ENCODE assay signal across 19 cellular contexts in genomic region chr7:100152937-100153666, GRCh38. TPM values are rescaled to one million over a fixed set of nuclear protein-coding genes. Genes with fewer than 3 reads are reported as not detected.
DNase-seq lines count a peak whose midpoint lies in the region; ATAC-seq and TF ChIP-seq lines count a peak whose summit lies in the region.
"Had no signal": no experiment of that assay in that cellular context is flagged by ENCODE, and none has a peak within 500 bp of the region (broad histone marks: within the 10 kb centered on the region; RNA-seq: fewer than 3 reads in every experiment).

No MANE protein-coding gene starts in this region.

- H3K79me2 ChIP-seq in GM23338 (replicated peaks; ENCODE audit: insufficient read depth), result peaks cover 29% of the 10 kb centered on the region

- peaks cover 26% of the 10 kb centered on the region for H3K36me3 ChIP-seq in BE2C
- H3K36me3 ChIP-seq in GM23338 (ENCODE audit: insufficient read depth), result no peaks in the 10 kb centered on the region

- H3F3A ChIP-seq in GM23338 (replicated peaks; ENCODE audit: low read depth), result peaks cover 34% of the 10 kb centered on the region

- H3K4me3 Mint-ChIP-seq in GM23338, result no peak overlapping the region
- no peak overlapping the region for H3K4me3 Mint-ChIP-seq in activated T-helper 1 cell treated with anti-CD3 and anti-CD28 coated beads, Interleukin-12 subunit alpha, Interleukin-12 subunit beta, Interleukin-2, Interleukin-4 antibody, amounts not matched to agents 30 ng/mL and 10 ng/mL and 1 ng/mL, durations not matched to agents 14 hours and 24 hours and 36 hours
- peak overlapping the region in 1 of 10 donors; percentile 15 for H3K4me3 Mint-ChIP-seq in naive thymus-derived CD8-positive, alpha-beta T cell
- H3K4me3 Mint-ChIP-seq: activated CD4-positive, alpha-beta T cell treated with anti-CD3 and anti-CD28 coated beads for 36 hours; T-helper 2 cell treated with Interferon-gamma antibody and Interleukin-4, amounts not matched to agents 5 μg/mL and 100 μg/mL, for 36 hours had no signal

- peaks cover 14% of the 10 kb centered on the region for H4K20me1 ChIP-seq in GM23338 (replicated peaks; ENCODE audit: insufficient read depth)

- H3K4me1 ChIP-seq in BE2C (peaks cover 20% of the 10 kb centered on the region), GM23338 (ENCODE audit: insufficient read depth) (peaks cover 20% of the 10 kb centered on the region)

- H3K4me3 ChIP-seq in BE2C (ENCODE audit: low read depth, low read length) (no peak overlapping the region), GM23338 (no peak overlapping the region)
- H3K4me3 ChIP-seq: gastrocnemius medialis, thoracic aorta had no signal

- H2AFZ ChIP-seq in GM23338, result no peak overlapping the region

- H3K27me3 ChIP-seq in BE2C, result no peaks in the 10 kb centered on the region
- H3K27me3 ChIP-seq in GM23338 (ENCODE audit: insufficient read depth), result no peaks in the 10 kb centered on the region
- H3K27me3 ChIP-seq: gastrocnemius medialis had no signal

- ATAC-seq in GM23338, result no peak
- ATAC-seq in naive thymus-derived CD8-positive, alpha-beta T cell, result no peak
- ATAC-seq: activated CD4-positive, alpha-beta T cell treated with anti-CD3 and anti-CD28 coated beads for 36 hours; gastrocnemius medialis; HCT116 had no signal

- H3K9me3 Mint-ChIP-seq in GM23338, result no peaks in the 10 kb centered on the region
- no peaks in the 10 kb centered on the region for H3K9me3 Mint-ChIP-seq in activated T-helper 1 cell treated with anti-CD3 and anti-CD28 coated beads, Interleukin-12 subunit alpha, Interleukin-12 subunit beta, Interleukin-2, Interleukin-4 antibody, amounts not matched to agents 30 ng/mL and 10 ng/mL and 1 ng/mL, durations not matched to agents 14 hours and 24 hours and 36 hours
- H3K9me3 Mint-ChIP-seq in naive thymus-derived CD8-positive, alpha-beta T cell, result no peaks in the 10 kb centered on the region
- H3K9me3 Mint-ChIP-seq: CD8-positive, alpha-beta memory T cell; naive B cell; T-helper 2 cell treated with Interferon-gamma antibody and Interleukin-4, amounts not matched to agents 5 μg/mL and 100 μg/mL, for 36 hours had no signal

- no peak overlapping the region for H3K27ac Mint-ChIP-seq in GM23338
- peak overlapping the region; percentile 53 for H3K27ac Mint-ChIP-seq in activated T-helper 1 cell treated with anti-CD3 and anti-CD28 coated beads, Interleukin-12 subunit alpha, Interleukin-12 subunit beta, Interleukin-2, Interleukin-4 antibody, amounts not matched to agents 30 ng/mL and 10 ng/mL and 1 ng/mL, durations not matched to agents 14 hours and 24 hours and 36 hours
- peak overlapping the region in 9 of 10 donors; percentile 31 to 91 (median 85) for H3K27ac Mint-ChIP-seq in naive thymus-derived CD8-positive, alpha-beta T cell

- peaks cover 20% of the 10 kb centered on the region for H3K27me3 Mint-ChIP-seq in GM23338 (ENCODE audit: insufficient read depth, low read depth, poor library complexity)
- no peaks in the 10 kb centered on the region for H3K27me3 Mint-ChIP-seq in activated T-helper 1 cell treated with anti-CD3 and anti-CD28 coated beads, Interleukin-12 subunit alpha, Interleukin-12 subunit beta, Interleukin-2, Interleukin-4 antibody, amounts not matched to agents 30 ng/mL and 10 ng/mL and 1 ng/mL, durations not matched to agents 14 hours and 24 hours and 36 hours (ENCODE audit: insufficient read depth)
- no peaks in the 10 kb centered on the region for H3K27me3 Mint-ChIP-seq in naive thymus-derived CD8-positive, alpha-beta T cell
- H3K27me3 Mint-ChIP-seq: activated CD4-positive, alpha-beta T cell treated with anti-CD3 and anti-CD28 coated beads for 36 hours; CD8-positive, alpha-beta memory T cell; naive B cell had no signal

- H3K4me1 Mint-ChIP-seq in GM23338, result peaks cover 33% of the 10 kb centered on the region
- H3K4me1 Mint-ChIP-seq in activated T-helper 1 cell treated with anti-CD3 and anti-CD28 coated beads, Interleukin-12 subunit alpha, Interleukin-12 subunit beta, Interleukin-2, Interleukin-4 antibody, amounts not matched to agents 30 ng/mL and 10 ng/mL and 1 ng/mL, durations not matched to agents 14 hours and 24 hours and 36 hours (ENCODE audit: low read depth), result peaks cover 49% of the 10 kb centered on the region
- peaks cover 30 to 78% (median 65%) of the 10 kb centered on the region in 4 donors for H3K4me1 Mint-ChIP-seq in naive thymus-derived CD8-positive, alpha-beta T cell

- peak; percentile 44 for DNase-seq in BE2C
- no peak for DNase-seq in GM23338 (ENCODE audit: low spot score)
- no peak for DNase-seq in activated T-helper 1 cell treated with anti-CD3 and anti-CD28 coated beads, Interleukin-12 subunit alpha, Interleukin-12 subunit beta, Interleukin-2, Interleukin-4 antibody, amounts not matched to agents 30 ng/mL and 10 ng/mL and 1 ng/mL, durations not matched to agents 14 hours and 24 hours and 36 hours (ENCODE audit: low spot score)
- no peak for DNase-seq in naive thymus-derived CD8-positive, alpha-beta T cell
- no peak for DNase-seq in NCI-H146 treated with DMSO at 0.1 percent for 48 hours (lab: John Stamatoyannopoulos, UW; ENCODE audit: unreplicated experiment)
- DNase-seq in dermis blood vessel endothelial cell, result no peak
- DNase-seq in nucleus accumbens (lab: John Stamatoyannopoulos, UW), result no peak
- DNase-seq in SK-N-DZ (ENCODE audit: low spot score), result no peak
- DNase-seq: activated CD4-positive, alpha-beta T cell treated with anti-CD3 and anti-CD28 coated beads for 36 hours; amniotic stem cell; CD8-positive, alpha-beta memory T cell; EL; gastrocnemius medialis; NCI-H2081 treated with DMSO at 0.1 percent for 48 hours; stimulated activated CD4-positive, alpha-beta T cell treated with anti-CD3 and anti-CD28 coated beads, Interleukin-1b, Interleukin-23, amount 100 ng/mL, for 48 hours had no signal

- H3K4me2 ChIP-seq in GM23338, result no peak overlapping the region

- H3K9me2 ChIP-seq in GM23338 (ENCODE audit: insufficient read depth), result no peaks in the 10 kb centered on the region

- POLR2A ChIA-PET in naive thymus-derived CD8-positive, alpha-beta T cell (lab: Charles Lee), result interaction anchor here (1.8 to 17.8 kb wide), 3 partner anchors 11 to 26 kb away, joined by 6 to 358 read pairs (median 187); partner anchors contain the start of genes GAL3ST4, GPC2, STAG3 and TRAPPC14

- intact Hi-C loops in activated T-helper 1 cell treated with anti-CD3 and anti-CD28 coated beads, Interleukin-12 subunit alpha, Interleukin-12 subunit beta, Interleukin-2, Interleukin-4 antibody, amounts not matched to agents 30 ng/mL and 10 ng/mL and 1 ng/mL, durations not matched to agents 14 hours and 24 hours and 36 hours (cut with micrococcal nuclease), result no loop called here

- no peaks in the 10 kb centered on the region for H3K9me3 ChIP-seq in BE2C
- H3K9me3 ChIP-seq: gastrocnemius medialis, thoracic aorta had no signal

- TF ChIP-seq CTCF in BE2C (IDR thresholded peaks at IDR 0.05; ENCODE audit: low read depth, low read length) (no peak), GM23338 (conservative IDR thresholded peaks at IDR 0.05; ENCODE audit: low read depth in 2 of 2) (no peak)

- peak overlapping the region; percentile 48; the same call in 1 of the 2 replicates for H3K27ac ChIP-seq in GM23338 (ENCODE audit: low read depth)
- H3K27ac ChIP-seq: gastrocnemius medialis, thoracic aorta had no signal

- H3K36me3 Mint-ChIP-seq in GM23338 (ENCODE audit: low read depth), result peaks cover 64% of the 10 kb centered on the region
- H3K36me3 Mint-ChIP-seq in activated T-helper 1 cell treated with anti-CD3 and anti-CD28 coated beads, Interleukin-12 subunit alpha, Interleukin-12 subunit beta, Interleukin-2, Interleukin-4 antibody, amounts not matched to agents 30 ng/mL and 10 ng/mL and 1 ng/mL, durations not matched to agents 14 hours and 24 hours and 36 hours (ENCODE audit: low read depth), result peaks cover 38% of the 10 kb centered on the region
- peaks cover 0 to 63% (median 9%) of the 10 kb centered on the region in 3 donors for H3K36me3 Mint-ChIP-seq in naive thymus-derived CD8-positive, alpha-beta T cell

RNA-seq across cellular contexts. Expression of gene LAMTOR4, which starts 4.4 kb away (rescaled TPM):
- 362 TPM for polyA plus RNA-seq in BE2C (2012; ENCODE audit: insufficient read depth, insufficient read length, low read depth)
- total RNA-seq in GM23338 (2014; rRNA removed; shearing (Covaris generic)), result 138 and 145 TPM in 2 replicates
- polyA plus RNA-seq in GM23338 (2016; fragmentation: Nextera tagmentation; extraction: Ambion mirVana), result 329 and 333 TPM in 2 replicates
- 119 and 133 TPM in 2 replicates for total RNA-seq in activated T-helper 1 cell treated with anti-CD3 and anti-CD28 coated beads, Interleukin-12 subunit alpha, Interleukin-12 subunit beta, Interleukin-2, Interleukin-4 antibody, amounts not matched to agents 30 ng/mL and 10 ng/mL and 1 ng/mL, durations not matched to agents 14 hours and 24 hours and 36 hours
- total RNA-seq in naive thymus-derived CD8-positive, alpha-beta T cell, result 100 to 1,000 TPM; 170 to 206 TPM
- 100 to 1,000 TPM; 403 to 435 (median 430) TPM for polyA plus RNA-seq in naive thymus-derived CD8-positive, alpha-beta T cell
- 55.1 and 133 TPM in 2 replicates for total RNA-seq in dermis blood vessel endothelial cell
- 174 and 196 TPM in 2 replicates for polyA plus RNA-seq in SK-N-DZ (2014; cell fraction: cytosol; rRNA removed)
- polyA plus RNA-seq in SK-N-DZ (2014; cell fraction: nucleus; rRNA removed), result 200 and 237 TPM in 2 replicates

RNA-seq across cellular contexts. Expression of gene TRAPPC14, which starts 5.4 kb away (rescaled TPM):
- polyA plus RNA-seq in BE2C (2012; ENCODE audit: insufficient read depth, insufficient read length, low read depth), result 38.3 TPM
- total RNA-seq in GM23338 (2014; rRNA removed; shearing (Covaris generic)), result 12.3 and 15.7 TPM in 2 replicates
- 9.3 and 9.8 TPM in 2 replicates for polyA plus RNA-seq in GM23338 (2016; fragmentation: Nextera tagmentation; extraction: Ambion mirVana)
- total RNA-seq in activated T-helper 1 cell treated with anti-CD3 and anti-CD28 coated beads, Interleukin-12 subunit alpha, Interleukin-12 subunit beta, Interleukin-2, Interleukin-4 antibody, amounts not matched to agents 30 ng/mL and 10 ng/mL and 1 ng/mL, durations not matched to agents 14 hours and 24 hours and 36 hours, result 43.9 and 44.3 TPM in 2 replicates
- 100 to 1,000 TPM; 103 to 109 TPM for total RNA-seq in naive thymus-derived CD8-positive, alpha-beta T cell
- polyA plus RNA-seq in naive thymus-derived CD8-positive, alpha-beta T cell, result 1 to 10 TPM; 2.1 to 4.5 (median 2.4) TPM
- total RNA-seq in dermis blood vessel endothelial cell, result 4.1 and 4.7 TPM in 2 replicates
- 9.0 and 9.4 TPM in 2 replicates for polyA plus RNA-seq in SK-N-DZ (2014; cell fraction: cytosol; rRNA removed)
- 47.1 and 58.1 TPM in 2 replicates for polyA plus RNA-seq in SK-N-DZ (2014; cell fraction: nucleus; rRNA removed)

RNA-seq across cellular contexts. Expression of gene GAL3ST4, which starts 15.3 kb away (rescaled TPM):
- polyA plus RNA-seq in BE2C (2012; ENCODE audit: insufficient read depth, insufficient read length, low read depth), result 0.80 TPM
- total RNA-seq in GM23338 (2014; rRNA removed; shearing (Covaris generic)), result 3.4 and 6.3 TPM in 2 replicates
- polyA plus RNA-seq in GM23338 (2016; fragmentation: Nextera tagmentation; extraction: Ambion mirVana), result 2.1 and 3.1 TPM in 2 replicates
- total RNA-seq in activated T-helper 1 cell treated with anti-CD3 and anti-CD28 coated beads, Interleukin-12 subunit alpha, Interleukin-12 subunit beta, Interleukin-2, Interleukin-4 antibody, amounts not matched to agents 30 ng/mL and 10 ng/mL and 1 ng/mL, durations not matched to agents 14 hours and 24 hours and 36 hours, result 1.3 and 1.5 TPM in 2 replicates
- total RNA-seq in naive thymus-derived CD8-positive, alpha-beta T cell, result 10 to 100 TPM; 37.0 to 39.1 TPM
- polyA plus RNA-seq in naive thymus-derived CD8-positive, alpha-beta T cell, result 1 to 10 TPM; 4.0 to 6.5 (median 5.4) TPM
- total RNA-seq in dermis blood vessel endothelial cell, result 0.17 and 0.88 TPM in 2 replicates
- polyA plus RNA-seq in SK-N-DZ (2014; cell fraction: cytosol; rRNA removed), result 5.6 and 6.3 TPM in 2 replicates
- polyA plus RNA-seq in SK-N-DZ (2014; cell fraction: nucleus; rRNA removed), result 18.9 and 32.3 TPM in 2 replicates

RNA-seq across cellular contexts. Expression of gene GPC2, which starts 24.1 kb away (rescaled TPM):
- 7.4 TPM for polyA plus RNA-seq in BE2C (2012; ENCODE audit: insufficient read depth, insufficient read length, low read depth)
- total RNA-seq in GM23338 (2014; rRNA removed; shearing (Covaris generic)), result 48.8 and 53.6 TPM in 2 replicates
- 9.8 and 10.7 TPM in 2 replicates for polyA plus RNA-seq in GM23338 (2016; fragmentation: Nextera tagmentation; extraction: Ambion mirVana)
- total RNA-seq in activated T-helper 1 cell treated with anti-CD3 and anti-CD28 coated beads, Interleukin-12 subunit alpha, Interleukin-12 subunit beta, Interleukin-2, Interleukin-4 antibody, amounts not matched to agents 30 ng/mL and 10 ng/mL and 1 ng/mL, durations not matched to agents 14 hours and 24 hours and 36 hours, result 3.9 and 4.8 TPM in 2 replicates
- 10 to 100 TPM; 39.0 to 40.1 TPM for total RNA-seq in naive thymus-derived CD8-positive, alpha-beta T cell
- 1 to 10 TPM in 1 of 3 donors, under 1 TPM in 2; 0.09 to 1.1 (median 0.42) TPM for polyA plus RNA-seq in naive thymus-derived CD8-positive, alpha-beta T cell
- 2.8 and 4.4 TPM in 2 replicates for total RNA-seq in dermis blood vessel endothelial cell
- 109 and 118 TPM in 2 replicates for polyA plus RNA-seq in SK-N-DZ (2014; cell fraction: cytosol; rRNA removed)
- 183 and 215 TPM in 2 replicates for polyA plus RNA-seq in SK-N-DZ (2014; cell fraction: nucleus; rRNA removed)
- polyA plus RNA-seq: CD8-positive, alpha-beta memory T cell had no signal

RNA-seq across cellular contexts. Expression of gene STAG3, which starts 24.6 kb away (rescaled TPM):
- polyA plus RNA-seq in BE2C (2012; ENCODE audit: insufficient read depth, insufficient read length, low read depth), result 5.3 TPM
- total RNA-seq in GM23338 (2014; rRNA removed; shearing (Covaris generic)), result 3.4 and 4.6 TPM in 2 replicates
- 4.1 and 4.7 TPM in 2 replicates for polyA plus RNA-seq in GM23338 (2016; fragmentation: Nextera tagmentation; extraction: Ambion mirVana)
- total RNA-seq in activated T-helper 1 cell treated with anti-CD3 and anti-CD28 coated beads, Interleukin-12 subunit alpha, Interleukin-12 subunit beta, Interleukin-2, Interleukin-4 antibody, amounts not matched to agents 30 ng/mL and 10 ng/mL and 1 ng/mL, durations not matched to agents 14 hours and 24 hours and 36 hours, result 25.0 and 30.6 TPM in 2 replicates
- total RNA-seq in naive thymus-derived CD8-positive, alpha-beta T cell, result 10 to 100 TPM; 12.0 to 12.1 TPM
- polyA plus RNA-seq in naive thymus-derived CD8-positive, alpha-beta T cell, result 1 to 10 TPM; 6.0 to 8.6 (median 6.9) TPM
- total RNA-seq in dermis blood vessel endothelial cell, result 0.17 and 0.23 TPM in 2 replicates
- 1.8 and 2.8 TPM in 2 replicates for polyA plus RNA-seq in SK-N-DZ (2014; cell fraction: cytosol; rRNA removed)
- polyA plus RNA-seq in SK-N-DZ (2014; cell fraction: nucleus; rRNA removed), result 7.9 TPM in 2 replicates
